ENCODE assay signal across 8 cellular contexts in genomic region chr11:108121274-108122155, GRCh38. TPM values are rescaled to one million over a fixed set of nuclear protein-coding genes. Genes with fewer than 3 reads are reported as not detected.
A peak's percentile ranks its signal among the peaks of the same experiment; 100 is the strongest.
DNase-seq lines count a peak whose midpoint lies in the region; ATAC-seq, FAIRE-seq and TF ChIP-seq lines count a peak whose summit lies in the region.

Gene ACAT1, plus strand, starts transcription at chr11:108121567. Its CDS starts 40 bp downstream, at chr11:108121607.

- no peaks in the 10 kb centered on the region for H3K27me3 ChIP-seq in prostate gland (replicated peaks; ENCODE audit: insufficient read depth)

- WGBS in prostate gland: under 1% methylated on average over 54 of the region's 73 CpGs
- WGBS in urinary bladder: under 1% methylated on average over 73 of the region's 73 CpGs

- H3K36me3 ChIP-seq in prostate gland: no peaks in the 10 kb centered on the region
- no peaks in the 10 kb centered on the region for H3K36me3 ChIP-seq in urinary bladder (ENCODE audit: insufficient read depth)

- DNase-seq in GM12892 (ENCODE audit: insufficient read length) (peak; percentile 84), NCI-H146 (lab: John Stamatoyannopoulos, UW) (peak; percentile 93), T-helper 1 cell (peak; percentile 90 to 95 (median 93)), amniotic epithelial cell (ENCODE audit: low read depth) (peak; percentile 76), left cardiac atrium (peak; percentile 98), prostate gland (ENCODE audit: low spot score) (peak; percentile 94)

- H3K4me3 ChIP-seq in prostate gland (peak within 1 kb of the TSS; percentile 69 to 73), urinary bladder (ENCODE audit: low read depth, low read length) (peak within 1 kb of the TSS; percentile 65)

- no peaks in the 10 kb centered on the region for H3K9me3 ChIP-seq in prostate gland

- H3K27ac ChIP-seq in prostate gland (peak within 1 kb of the TSS; percentile 87 to 89), urinary bladder (ENCODE audit: low read depth) (peak within 1 kb of the TSS; percentile 84)

- TF ChIP-seq POLR2A in GM12892 (IDR thresholded peaks at IDR 0.05; ENCODE audit: low read depth, low read length) (peak; percentile 94), prostate gland (IDR thresholded peaks at IDR 0.05) (peak; percentile 70)

- H3K4me1 ChIP-seq in prostate gland (replicated peaks) (peaks cover 4% of the 10 kb centered on the region), urinary bladder (ENCODE audit: insufficient read depth) (no peaks in the 10 kb centered on the region)

- TF ChIP-seq CTCF in prostate gland (IDR thresholded peaks at IDR 0.05): peak in 3 of 4 experiments; percentile 40 to 76 (median 69)

- ATAC-seq in HG02852 (IDR thresholded peaks at IDR 0.05; ENCODE audit: unreplicated experiment): peak; percentile 96
- ATAC-seq in left cardiac atrium: peak; percentile 97

- intact Hi-C loops in left cardiac atrium (cut with DNase I): no loop called here
- intact Hi-C loops in prostate gland (cut with DNase I): loop anchor here (2.0 to 10.0 kb wide), 3 partner anchors 101 to 541 kb away; partner anchors contain the start of genes ATM, NPAT and POGLUT3

- peak; percentile 100 for FAIRE-seq in GM12892 (lab: Jason Lieb, UNC)

RNA-seq across cellular contexts. Expression of gene ACAT1, which starts in this region (rescaled TPM):
- 90.2 TPM for polyA plus RNA-seq in GM12892 (2012; ENCODE audit: missing spikeins)
- 100 to 1,000 TPM; 132 to 140 TPM for total RNA-seq in left cardiac atrium
- total RNA-seq in prostate gland: 100 to 1,000 TPM in 1 of 2 donors, 10 to 100 TPM in 1; 65.1 to 152 TPM
- total RNA-seq in urinary bladder: 66.2 TPM
- 83.3 TPM for polyA plus RNA-seq in urinary bladder

Comparison
In these comparisons a context has a peak if more than half of its experiments do, and no peak if none do; other contexts are left out.
1. Peak in every context shown above with its lines: DNase-seq, ATAC-seq, H3K4me3 ChIP-seq and H3K27ac ChIP-seq.